8 cellular contexts compared by ENCODE assay signal in genomic region chr14:102140750-102141145, GRCh38. TPM values are rescaled to one million over a fixed set of nuclear protein-coding genes. Genes with fewer than 3 reads are reported as not detected.
DNase-seq lines count a peak whose midpoint lies in the region; ATAC-seq and TF ChIP-seq lines count a peak whose summit lies in the region.

No MANE protein-coding gene starts in this region.

- H3K27ac Mint-ChIP-seq in activated T-helper 2 cell treated with anti-CD3 and anti-CD28 coated beads, Interferon-gamma antibody, Interleukin-2, Interleukin-4, amounts not matched to agents 10 μg/mL and 5 μg/mL and 100 μg/mL, durations not matched to agents 14 hours and 24 hours and 36 hours = peak overlapping the region; percentile 94
- H3K27ac Mint-ChIP-seq in stimulated activated naive B cell treated with anti-CD40 and anti-IgM and Interleukin-4, amounts not matched to agents 10 μg/mL and 1 μg/mL and 100 μg/mL, for 72 hours = peak overlapping the region; percentile 99

- peak overlapping the region; percentile 92 for H3K9ac ChIP-seq in iPS-15b (ENCODE audit: low read depth, low read length)

- no peak for ATAC-seq in stimulated activated naive B cell treated with anti-CD40 and anti-IgM and Interleukin-4, amounts not matched to agents 10 μg/mL and 1 μg/mL and 100 μg/mL, for 72 hours (replicated peaks)
- no peak for ATAC-seq in HG03469 (IDR thresholded peaks at IDR 0.05; ENCODE audit: unreplicated experiment)

- TF ChIP-seq CTCF in HL-60 (IDR thresholded peaks at IDR 0.05; ENCODE audit: insufficient read depth, low read length) = no peak

- H3K36me3 Mint-ChIP-seq in activated T-helper 2 cell treated with anti-CD3 and anti-CD28 coated beads, Interferon-gamma antibody, Interleukin-2, Interleukin-4, amounts not matched to agents 10 μg/mL and 5 μg/mL and 100 μg/mL, durations not matched to agents 14 hours and 24 hours and 36 hours (ENCODE audit: low read depth) = peaks cover 14% of the 10 kb centered on the region
- peaks cover 0 to 8% of the 10 kb centered on the region in 2 donors for H3K36me3 Mint-ChIP-seq in stimulated activated naive B cell treated with anti-CD40 and anti-IgM and Interleukin-4, amounts not matched to agents 10 μg/mL and 1 μg/mL and 100 μg/mL, for 72 hours

- peak overlapping the region; percentile 82 for H3K27ac ChIP-seq in HL-60 (replicated peaks)

- intact Hi-C loops in activated T-helper 2 cell treated with anti-CD3 and anti-CD28 coated beads, Interferon-gamma antibody, Interleukin-2, Interleukin-4, amounts not matched to agents 10 μg/mL and 5 μg/mL and 100 μg/mL, durations not matched to agents 14 hours and 24 hours and 36 hours (cut with micrococcal nuclease) = loop anchor here (2.0 to 5.0 kb wide), 2 partner anchors 42 to 60 kb away; no protein-coding TSS in a partner anchor

- no peaks in the 10 kb centered on the region for H3K9me3 ChIP-seq in iPS-15b (ENCODE audit: control insufficient read depth, insufficient read depth, low read length)

- peak overlapping the region; percentile 100 for H3K4me3 ChIP-seq in HL-60 (replicated peaks; ENCODE audit: insufficient read depth, low read length)
- H3K4me3 ChIP-seq in iPS-15b (ENCODE audit: low read depth, low read length) = peak overlapping the region; percentile 99

- H3K4me1 ChIP-seq in iPS-15b (ENCODE audit: control insufficient read depth, insufficient read depth, low read length) = peaks cover 11% of the 10 kb centered on the region

- no peaks in the 10 kb centered on the region for H3K9me3 Mint-ChIP-seq in activated T-helper 2 cell treated with anti-CD3 and anti-CD28 coated beads, Interferon-gamma antibody, Interleukin-2, Interleukin-4, amounts not matched to agents 10 μg/mL and 5 μg/mL and 100 μg/mL, durations not matched to agents 14 hours and 24 hours and 36 hours
- no peaks in the 10 kb centered on the region for H3K9me3 Mint-ChIP-seq in stimulated activated naive B cell treated with anti-CD40 and anti-IgM and Interleukin-4, amounts not matched to agents 10 μg/mL and 1 μg/mL and 100 μg/mL, for 72 hours

- no peak for DNase-seq in HL-60 (ENCODE audit: low read depth in 1 of 2, low spot score in 1 of 2)
- no peak for DNase-seq in activated T-helper 2 cell treated with anti-CD3 and anti-CD28 coated beads, Interferon-gamma antibody, Interleukin-2, Interleukin-4, amounts not matched to agents 10 μg/mL and 5 μg/mL and 100 μg/mL, durations not matched to agents 14 hours and 24 hours and 36 hours (ENCODE audit: low spot score)
- no peak for DNase-seq in stimulated activated naive B cell treated with anti-CD40 and anti-IgM and Interleukin-4, amounts not matched to agents 10 μg/mL and 1 μg/mL and 100 μg/mL, for 72 hours
- DNase-seq in ecto neural progenitor cell (ENCODE audit: low spot score) = no peak
- DNase-seq in NOMO-1 (lab: John Stamatoyannopoulos, UW; ENCODE audit: unreplicated experiment in 2 of 2) = no peak
- no peak for DNase-seq in GOT3 (lab: John Stamatoyannopoulos, UW)

- H3K27me3 ChIP-seq in HL-60 (ENCODE audit: insufficient read depth, poor library complexity, severe bottlenecking) (no peaks in the 10 kb centered on the region), iPS-15b (ENCODE audit: control insufficient read depth, insufficient read depth, low read length) (no peaks in the 10 kb centered on the region)

- H3K36me3 ChIP-seq in iPS-15b (ENCODE audit: control insufficient read depth, insufficient read depth, low read length) = no peaks in the 10 kb centered on the region

- H3K4me1 Mint-ChIP-seq in activated T-helper 2 cell treated with anti-CD3 and anti-CD28 coated beads, Interferon-gamma antibody, Interleukin-2, Interleukin-4, amounts not matched to agents 10 μg/mL and 5 μg/mL and 100 μg/mL, durations not matched to agents 14 hours and 24 hours and 36 hours (ENCODE audit: low read depth) = peaks cover 20% of the 10 kb centered on the region
- H3K4me1 Mint-ChIP-seq in stimulated activated naive B cell treated with anti-CD40 and anti-IgM and Interleukin-4, amounts not matched to agents 10 μg/mL and 1 μg/mL and 100 μg/mL, for 72 hours = peaks cover 18 to 34% of the 10 kb centered on the region in 2 donors

- peak overlapping the region; percentile 94 for H3K4me3 Mint-ChIP-seq in activated T-helper 2 cell treated with anti-CD3 and anti-CD28 coated beads, Interferon-gamma antibody, Interleukin-2, Interleukin-4, amounts not matched to agents 10 μg/mL and 5 μg/mL and 100 μg/mL, durations not matched to agents 14 hours and 24 hours and 36 hours (ENCODE audit: low read depth)
- H3K4me3 Mint-ChIP-seq in stimulated activated naive B cell treated with anti-CD40 and anti-IgM and Interleukin-4, amounts not matched to agents 10 μg/mL and 1 μg/mL and 100 μg/mL, for 72 hours = peak overlapping the region; percentile 97 to 100

- H3K27me3 Mint-ChIP-seq in activated T-helper 2 cell treated with anti-CD3 and anti-CD28 coated beads, Interferon-gamma antibody, Interleukin-2, Interleukin-4, amounts not matched to agents 10 μg/mL and 5 μg/mL and 100 μg/mL, durations not matched to agents 14 hours and 24 hours and 36 hours (ENCODE audit: low read depth) = no peaks in the 10 kb centered on the region
- no peaks in the 10 kb centered on the region for H3K27me3 Mint-ChIP-seq in stimulated activated naive B cell treated with anti-CD40 and anti-IgM and Interleukin-4, amounts not matched to agents 10 μg/mL and 1 μg/mL and 100 μg/mL, for 72 hours

RNA-seq across cellular contexts. Expression of gene WDR20, which starts 1.1 kb away (rescaled TPM):
- total RNA-seq in activated T-helper 2 cell treated with anti-CD3 and anti-CD28 coated beads, Interferon-gamma antibody, Interleukin-2, Interleukin-4, amounts not matched to agents 10 μg/mL and 5 μg/mL and 100 μg/mL, durations not matched to agents 14 hours and 24 hours and 36 hours = 35.3 and 37.0 TPM in 2 replicates

RNA-seq across cellular contexts. Expression of gene HSP90AA1, which starts 53.9 kb away (rescaled TPM):
- 995 and 1,017 TPM in 2 replicates for total RNA-seq in activated T-helper 2 cell treated with anti-CD3 and anti-CD28 coated beads, Interferon-gamma antibody, Interleukin-2, Interleukin-4, amounts not matched to agents 10 μg/mL and 5 μg/mL and 100 μg/mL, durations not matched to agents 14 hours and 24 hours and 36 hours
